1 cellular context compared by ENCODE assay signal in the genomic region with DNA sequence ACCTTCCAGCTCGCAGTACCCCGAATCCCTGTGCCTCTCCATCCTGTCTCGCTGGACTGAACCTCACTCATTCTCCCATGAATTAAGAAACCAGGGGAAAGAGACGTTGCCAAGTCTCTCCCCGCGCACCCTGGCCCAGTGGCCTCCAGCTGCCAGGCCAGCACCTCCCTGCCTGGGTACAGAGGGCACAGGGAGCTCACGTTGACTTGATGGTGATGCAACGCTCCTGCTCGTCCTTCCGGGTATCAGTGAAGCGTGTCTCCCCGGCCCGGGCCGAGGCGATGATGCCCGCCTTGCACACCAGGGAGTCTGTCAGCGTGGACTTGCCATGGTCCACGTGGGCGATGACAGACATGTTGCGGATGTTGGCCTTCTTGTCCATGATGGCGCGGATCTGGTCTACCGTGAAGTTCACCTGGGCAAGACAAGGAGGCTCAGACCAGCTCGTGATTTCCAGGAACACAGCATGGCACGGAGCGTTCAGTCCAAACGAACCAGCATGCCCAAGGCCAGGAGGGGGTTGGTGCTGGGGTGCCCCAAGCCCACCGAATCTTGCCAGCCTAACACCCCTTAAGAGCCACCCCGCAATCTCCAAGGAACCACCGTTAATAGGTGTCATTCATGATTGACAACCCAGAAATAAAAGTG.
TF ChIP-seq lines count a peak whose summit lies in the region.

No MANE protein-coding gene starts in this region.

TF ChIP-seq in H1, 55 proteins besides CTCF, POLR2A, EP300 and RAD21:
- TF ChIP-seq HDAC2 (IDR thresholded peaks at IDR 0.05; ENCODE audit: borderline replicate concordance in 1 of 2, low read depth in 2 of 2, low read length in 2 of 2), result peak in 1 of 2 experiments; percentile 27; a peak in 1 of 4 replicates
- TF ChIP-seq BCL11A (IDR thresholded peaks at IDR 0.05; ENCODE audit: low read depth in 2 of 2, low read length in 2 of 2), result no peak
- TF ChIP-seq SIN3A (conservative IDR thresholded peaks at IDR 0.05 in 1 of 2, IDR thresholded peaks at IDR 0.05 in 1 of 2; ENCODE audit: low read depth in 1 of 2, low read length in 2 of 2), result peak in 1 of 2 experiments; percentile 56; a peak in 1 of 4 replicates
- TF ChIP-seq, protein P1, sequence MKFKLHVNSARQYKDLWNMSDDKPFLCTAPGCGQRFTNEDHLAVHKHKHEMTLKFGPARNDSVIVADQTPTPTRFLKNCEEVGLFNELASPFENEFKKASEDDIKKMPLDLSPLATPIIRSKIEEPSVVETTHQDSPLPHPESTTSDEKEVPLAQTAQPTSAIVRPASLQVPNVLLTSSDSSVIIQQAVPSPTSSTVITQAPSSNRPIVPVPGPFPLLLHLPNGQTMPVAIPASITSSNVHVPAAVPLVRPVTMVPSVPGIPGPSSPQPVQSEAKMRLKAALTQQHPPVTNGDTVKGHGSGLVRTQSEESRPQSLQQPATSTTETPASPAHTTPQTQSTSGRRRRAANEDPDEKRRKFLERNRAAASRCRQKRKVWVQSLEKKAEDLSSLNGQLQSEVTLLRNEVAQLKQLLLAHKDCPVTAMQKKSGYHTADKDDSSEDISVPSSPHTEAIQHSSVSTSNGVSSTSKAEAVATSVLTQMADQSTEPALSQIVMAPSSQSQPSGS (IDR thresholded peaks at IDR 0.05; ENCODE audit: low read length), result peak; percentile 64; the same call in 1 of the 2 replicates
- TF ChIP-seq SAP30 (IDR thresholded peaks at IDR 0.05; ENCODE audit: insufficient read depth, insufficient replicate concordance, low read length), result peak; percentile 45
- TF ChIP-seq POLR2AphosphoS5 (IDR thresholded peaks at IDR 0.05; ENCODE audit: low read depth, low read length), result peak; percentile 84
- TF ChIP-seq ASH2L (IDR thresholded peaks at IDR 0.05; ENCODE audit: low read length), result no peak
- TF ChIP-seq TAF1 (IDR thresholded peaks at IDR 0.05; ENCODE audit: low read depth, low read length), result 0 out of 2 replicates have a peak, but pooled peaks have one; percentile 24
- no peak for TF ChIP-seq KDM4A (IDR thresholded peaks at IDR 0.05; ENCODE audit: low read depth, low read length, severe bottlenecking)
- TF ChIP-seq TAF7 (optimal IDR thresholded peaks at IDR 0.05; ENCODE audit: borderline replicate concordance, low read depth, low read length), result peak; percentile 17
- TF ChIP-seq PHF8 (conservative IDR thresholded peaks at IDR 0.05; ENCODE audit: low read depth, low read length), result no peak
- TF ChIP-seq, protein P2, sequence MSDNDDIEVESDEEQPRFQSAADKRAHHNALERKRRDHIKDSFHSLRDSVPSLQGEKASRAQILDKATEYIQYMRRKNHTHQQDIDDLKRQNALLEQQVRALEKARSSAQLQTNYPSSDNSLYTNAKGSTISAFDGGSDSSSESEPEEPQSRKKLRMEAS (IDR thresholded peaks at IDR 0.05), result peak; percentile 78
